Comparison of ENCODE assay signal across 9 cellular contexts in genomic region chr10:17028843-17029580, GRCh38.
A peak's percentile ranks its signal among the peaks of the same experiment; 100 is the strongest.
DNase-seq lines count a peak whose midpoint lies in the region; ATAC-seq and TF ChIP-seq lines count a peak whose summit lies in the region.
"Had no signal": no experiment of that assay in that cellular context is flagged by ENCODE, and none has a peak within 500 bp of the region (broad histone marks: within the 10 kb centered on the region; RNA-seq: fewer than 3 reads in every experiment).

No MANE protein-coding gene starts in this region.

- no peaks in the 10 kb centered on the region for H3K36me3 Mint-ChIP-seq in T-cell

- peak overlapping the region in 1 of 2 experiments; percentile 52; a peak in 2 of 4 replicates for H3K4me3 ChIP-seq in DND-41 (ENCODE audit: low read depth in 1 of 2, low read length in 2 of 2)
- H3K4me3 ChIP-seq in esophagus muscularis mucosa = peak overlapping the region in 1 of 4 donors; percentile 9
- no peak overlapping the region for H3K4me3 ChIP-seq in skeletal muscle tissue (ENCODE audit: low read length in 3 of 3)
- no peak overlapping the region for H3K4me3 ChIP-seq in prostate gland
- H3K4me3 ChIP-seq: lung had no signal

- H3K4me1 ChIP-seq in DND-41 (ENCODE audit: insufficient read depth, low read length) = peaks cover 81% of the 10 kb centered on the region
- H3K4me1 ChIP-seq in esophagus muscularis mucosa = peaks cover 23 to 40% (median 33%) of the 10 kb centered on the region in 4 donors
- H3K4me1 ChIP-seq in skeletal muscle tissue (ENCODE audit: control insufficient read depth in 3 of 3, insufficient read depth in 3 of 3, low read length in 3 of 3) = peaks cover 10 to 16% (median 10%) of the 10 kb centered on the region in 3 donors
- H3K4me1 ChIP-seq in prostate gland (replicated peaks) = no peaks in the 10 kb centered on the region

- CTCF ChIA-PET in T-cell (lab: Charles Lee) = no interaction called here

- H3K27ac Mint-ChIP-seq in T-cell = peak overlapping the region; percentile 95 to 96

- H3K27ac ChIP-seq in DND-41 (ENCODE audit: low read length) (peak overlapping the region; percentile 82), esophagus muscularis mucosa (replicated peaks in 1 of 4) (peak overlapping the region in 3 of 4 donors; percentile 48 to 61 (median 60)), skeletal muscle tissue (ENCODE audit: low read depth, low read length) (peak overlapping the region; percentile 54), prostate gland (no peak overlapping the region)

- 72% methylated on average over 8 of the region's 8 CpGs for WGBS in esophagus muscularis mucosa
- WGBS in prostate gland = 73% methylated on average over 8 of the region's 8 CpGs

- H3K27me3 ChIP-seq in DND-41 (ENCODE audit: insufficient read depth, low read length, poor library complexity) = no peaks in the 10 kb centered on the region
- H3K27me3 ChIP-seq in esophagus muscularis mucosa = no peaks in the 10 kb centered on the region
- no peaks in the 10 kb centered on the region for H3K27me3 ChIP-seq in skeletal muscle tissue (ENCODE audit: control insufficient read depth in 3 of 3, insufficient read depth in 3 of 3, low read length in 3 of 3)
- H3K27me3 ChIP-seq in prostate gland (replicated peaks; ENCODE audit: insufficient read depth) = no peaks in the 10 kb centered on the region

- peak overlapping the region; percentile 71 to 75 (median 73) for H3K4me3 Mint-ChIP-seq in T-cell

- TF ChIP-seq CTCF in DND-41 (IDR thresholded peaks at IDR 0.05; ENCODE audit: borderline replicate concordance, extremely low read depth, low read length, poor library complexity, severe bottlenecking) = no peak
- TF ChIP-seq CTCF in esophagus muscularis mucosa (IDR thresholded peaks at IDR 0.05) = no peak
- no peak for TF ChIP-seq CTCF in prostate gland (IDR thresholded peaks at IDR 0.05)

- H3K4me1 Mint-ChIP-seq in T-cell = peaks cover 70 to 92% (median 88%) of the 10 kb centered on the region in 3 donors

- TF ChIP-seq EP300 in esophagus muscularis mucosa (IDR thresholded peaks at IDR 0.05) = no peak

- intact Hi-C loops in esophagus muscularis mucosa (cut with DNase I) (no loop called here), prostate gland (cut with DNase I) (no loop called here)

- H3K9ac ChIP-seq in DND-41 (ENCODE audit: low read depth, low read length) (peak overlapping the region; percentile 41), skeletal muscle tissue (ENCODE audit: low read depth in 1 of 3, low read length in 3 of 3) (peak overlapping the region in 1 of 3 donors; percentile 12)

- no peaks in the 10 kb centered on the region for H3K9me3 ChIP-seq in DND-41 (ENCODE audit: insufficient read depth, low read length, severe bottlenecking)
- no peaks in the 10 kb centered on the region for H3K9me3 ChIP-seq in esophagus muscularis mucosa
- H3K9me3 ChIP-seq in skeletal muscle tissue (ENCODE audit: control insufficient read depth in 3 of 3, low read length in 3 of 3) = no peaks in the 10 kb centered on the region
- no peaks in the 10 kb centered on the region for H3K9me3 ChIP-seq in prostate gland

- H3K4me2 ChIP-seq in DND-41 (ENCODE audit: insufficient read depth, low read length) = peak overlapping the region; percentile 65

- ATAC-seq in DND-41 (ENCODE audit: insufficient read depth, low read depth) = peak; percentile 32
- ATAC-seq in T-cell (replicated peaks in 1 of 4) = peak in 3 of 4 experiments; percentile 13 to 31 (median 21)
- no peak for ATAC-seq in HG03571 (IDR thresholded peaks at IDR 0.05; ENCODE audit: unreplicated experiment)
- ATAC-seq in HG02884 (IDR thresholded peaks at IDR 0.05; ENCODE audit: unreplicated experiment) = no peak

- no peaks in the 10 kb centered on the region for H3K9me3 Mint-ChIP-seq in T-cell

- DNase-seq in DND-41 = no peak
- DNase-seq in T-cell = no peak
- no peak for DNase-seq in esophagus muscularis mucosa (ENCODE audit: extremely low spot score)
- DNase-seq in SIG-M5 treated with dmso at 0.1 percent for 504 hours (lab: John Stamatoyannopoulos, UW; ENCODE audit: unreplicated experiment) = no peak
- no peak for DNase-seq in prostate gland (ENCODE audit: low spot score)

- H3K36me3 ChIP-seq in DND-41 (ENCODE audit: insufficient read depth, low read length) (no peaks in the 10 kb centered on the region), esophagus muscularis mucosa (no peaks in the 10 kb centered on the region), skeletal muscle tissue (ENCODE audit: control insufficient read depth in 3 of 3, insufficient read depth in 3 of 3, low read length in 3 of 3) (no peaks in the 10 kb centered on the region), prostate gland (no peaks in the 10 kb centered on the region)

- POLR2A ChIA-PET in T-cell (lab: Charles Lee) = interaction anchor here in 1 of 2 donors (0.6 to 1.0 kb wide), 6 partner anchors 26 to 1198 kb away, joined by 3 to 10 read pairs (median 4); partner anchors contain the start of gene VIM

- TF ChIP-seq POLR2A in esophagus muscularis mucosa (IDR thresholded peaks at IDR 0.05; ENCODE audit: low read depth) = no peak
- TF ChIP-seq POLR2A in prostate gland (IDR thresholded peaks at IDR 0.05) = no peak

- H2AFZ ChIP-seq in DND-41 (ENCODE audit: low read depth, low read length) = peak overlapping the region; percentile 35

- no peaks in the 10 kb centered on the region for H4K20me1 ChIP-seq in DND-41 (ENCODE audit: insufficient read depth, low read length)

- H3K27me3 Mint-ChIP-seq in T-cell = no peaks in the 10 kb centered on the region

- no peaks in the 10 kb centered on the region for H3K79me2 ChIP-seq in DND-41 (ENCODE audit: insufficient read depth, low read length)

Comparison
In these comparisons a context has a peak if more than half of its experiments do, and no peak if none do; other contexts are left out.
1. ATAC-seq: peak in DND-41 (single experiment) and T-cell (3 of 4); none in HG03571 (single experiment) and HG02884 (single experiment).
2. H3K27ac ChIP-seq: peak in DND-41 (single experiment), esophagus muscularis mucosa (3 of 4) and skeletal muscle tissue (single experiment); none in prostate gland (0 of 2).